ENCODE assay signal across 8 cellular contexts in the genomic region with DNA sequence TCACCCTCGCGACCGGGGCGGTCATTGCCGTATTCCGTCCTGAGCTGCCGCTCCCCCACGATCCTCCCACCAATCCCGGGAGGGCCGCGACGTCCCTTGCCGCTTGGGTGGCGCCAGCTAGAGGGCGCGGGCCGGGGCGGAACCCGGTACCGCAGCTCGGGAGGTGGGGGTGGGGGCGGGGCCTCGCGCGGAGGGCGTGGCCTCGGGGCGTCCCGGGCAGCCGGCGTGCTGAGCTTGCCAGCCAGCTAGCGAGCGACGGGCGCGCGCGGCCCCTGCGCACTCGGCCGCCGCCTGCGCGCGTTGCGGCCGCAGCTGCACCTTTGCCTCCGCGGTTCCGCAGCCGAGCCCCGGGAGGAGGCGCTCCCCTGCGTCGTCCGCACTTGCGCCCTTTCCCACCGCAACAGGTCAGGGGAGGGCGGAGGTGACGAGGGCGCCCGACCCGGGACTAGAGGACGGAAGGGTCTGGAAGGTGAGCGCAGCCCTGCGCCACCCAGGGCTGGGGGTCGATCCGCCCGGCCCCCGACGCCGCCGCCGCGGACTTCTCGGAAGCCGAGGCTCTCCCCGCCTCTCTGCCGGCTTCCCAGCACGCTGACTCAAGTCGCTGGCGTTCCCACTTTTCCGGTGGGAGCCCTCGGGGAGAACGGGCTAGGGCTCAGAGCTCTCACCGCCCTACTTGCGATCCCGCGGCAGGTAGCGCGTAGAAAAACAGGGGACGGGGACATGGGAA. TPM values are rescaled to one million over a fixed set of nuclear protein-coding genes. Genes with fewer than 3 reads are reported as not detected.
DNase-seq lines count a peak whose midpoint lies in the region; ATAC-seq and TF ChIP-seq lines count a peak whose summit lies in the region.

A gene with protein sequence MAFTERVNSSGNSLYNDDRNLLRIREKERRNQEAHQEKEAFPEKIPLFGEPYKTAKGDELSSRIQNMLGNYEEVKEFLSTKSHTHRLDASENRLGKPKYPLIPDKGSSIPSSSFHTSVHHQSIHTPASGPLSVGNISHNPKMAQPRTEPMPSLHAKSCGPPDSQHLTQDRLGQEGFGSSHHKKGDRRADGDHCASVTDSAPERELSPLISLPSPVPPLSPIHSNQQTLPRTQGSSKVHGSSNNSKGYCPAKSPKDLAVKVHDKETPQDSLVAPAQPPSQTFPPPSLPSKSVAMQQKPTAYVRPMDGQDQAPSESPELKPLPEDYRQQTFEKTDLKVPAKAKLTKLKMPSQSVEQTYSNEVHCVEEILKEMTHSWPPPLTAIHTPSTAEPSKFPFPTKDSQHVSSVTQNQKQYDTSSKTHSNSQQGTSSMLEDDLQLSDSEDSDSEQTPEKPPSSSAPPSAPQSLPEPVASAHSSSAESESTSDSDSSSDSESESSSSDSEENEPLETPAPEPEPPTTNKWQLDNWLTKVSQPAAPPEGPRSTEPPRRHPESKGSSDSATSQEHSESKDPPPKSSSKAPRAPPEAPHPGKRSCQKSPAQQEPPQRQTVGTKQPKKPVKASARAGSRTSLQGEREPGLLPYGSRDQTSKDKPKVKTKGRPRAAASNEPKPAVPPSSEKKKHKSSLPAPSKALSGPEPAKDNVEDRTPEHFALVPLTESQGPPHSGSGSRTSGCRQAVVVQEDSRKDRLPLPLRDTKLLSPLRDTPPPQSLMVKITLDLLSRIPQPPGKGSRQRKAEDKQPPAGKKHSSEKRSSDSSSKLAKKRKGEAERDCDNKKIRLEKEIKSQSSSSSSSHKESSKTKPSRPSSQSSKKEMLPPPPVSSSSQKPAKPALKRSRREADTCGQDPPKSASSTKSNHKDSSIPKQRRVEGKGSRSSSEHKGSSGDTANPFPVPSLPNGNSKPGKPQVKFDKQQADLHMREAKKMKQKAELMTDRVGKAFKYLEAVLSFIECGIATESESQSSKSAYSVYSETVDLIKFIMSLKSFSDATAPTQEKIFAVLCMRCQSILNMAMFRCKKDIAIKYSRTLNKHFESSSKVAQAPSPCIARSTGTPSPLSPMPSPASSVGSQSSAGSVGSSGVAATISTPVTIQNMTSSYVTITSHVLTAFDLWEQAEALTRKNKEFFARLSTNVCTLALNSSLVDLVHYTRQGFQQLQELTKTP (plus strand): TSS at position 240 of the 727 bp plus-strand sequence. CDS start 13,523 bp downstream, outside the sequence.

- H3K4me3 ChIP-seq in cardiac muscle cell (peak within 1 kb of the TSS; percentile 83), upper lobe of left lung (peak within 1 kb of the TSS; percentile 72 to 95 (median 91))

- 0 to 1% methylated on average over 12 to 17 of the region's 92 CpGs for WGBS in upper lobe of left lung, 2 donors

- H3K36me3 ChIP-seq in cardiac muscle cell (no peaks in the 10 kb centered on the region), upper lobe of left lung (peaks cover 0 to 6% (median 0%) of the 10 kb centered on the region in 4 donors)

- H3K27me3 ChIP-seq in cardiac muscle cell (no peaks in the 10 kb centered on the region), upper lobe of left lung (no peaks in the 10 kb centered on the region)

- intact Hi-C loops in posterior cingulate gyrus (cut with DNase I) = loop anchor here (2.0 kb wide), 1 partner anchor 72 kb away; no protein-coding TSS in a partner anchor

- peak in 2 of 4 donors; percentile 15 to 34 for TF ChIP-seq EP300 in upper lobe of left lung (IDR thresholded peaks at IDR 0.05)

- peak; percentile 93 to 95 (median 93) for DNase-seq in NCI-H1417 (lab: John Stamatoyannopoulos, UW)
- peak; percentile 79 to 82 for DNase-seq in SW 1271 (lab: John Stamatoyannopoulos, UW)
- DNase-seq in activated naive CD8-positive, alpha-beta T cell treated with anti-CD3 and anti-CD28 coated beads, Interleukin-2, amount 50 U/mL, for 16 hours (ENCODE audit: low read depth, low spot score) = peak; percentile 71
- peak; percentile 95 to 96 for DNase-seq in cardiac muscle cell (ENCODE audit: low read depth in 1 of 2, low spot score in 1 of 2)
- DNase-seq in posterior cingulate gyrus = peak; percentile 80 to 98 (median 88)
- DNase-seq in upper lobe of left lung = peak; percentile 96 to 98

- peak within 1 kb of the TSS; percentile 89 for H3K27ac ChIP-seq in cardiac muscle cell
- H3K27ac ChIP-seq in upper lobe of left lung = peak within 1 kb of the TSS; percentile 93 to 99 (median 97)

- H3K9me3 ChIP-seq in cardiac muscle cell (ENCODE audit: low read depth) = no peaks in the 10 kb centered on the region
- no peaks in the 10 kb centered on the region for H3K9me3 ChIP-seq in upper lobe of left lung

- TF ChIP-seq POLR2A in upper lobe of left lung (IDR thresholded peaks at IDR 0.05) = peak in 3 of 4 donors; percentile 89 to 97 (median 94)

- peak; percentile 6 for TF ChIP-seq CTCF in GM12873 (IDR thresholded peaks at IDR 0.05; ENCODE audit: insufficient read depth, low read depth, low read length, missing control alignments)
- peak; percentile 27 for TF ChIP-seq CTCF in cardiac muscle cell (IDR thresholded peaks at IDR 0.05; ENCODE audit: low read depth, low read length)
- peak; percentile 45 to 78 (median 66) for TF ChIP-seq CTCF in upper lobe of left lung (IDR thresholded peaks at IDR 0.05)

- peaks cover 15% of the 10 kb centered on the region for H3K4me1 ChIP-seq in cardiac muscle cell (ENCODE audit: low read depth)
- H3K4me1 ChIP-seq in upper lobe of left lung = peaks cover 35 to 51% (median 41%) of the 10 kb centered on the region in 4 donors

- ATAC-seq in HG02759 (IDR thresholded peaks at IDR 0.05; ENCODE audit: unreplicated experiment) = peak; percentile 65
- peak; percentile 96 to 98 for ATAC-seq in upper lobe of left lung (ENCODE audit: low FRiP score in 2 of 2)

RNA-seq across cellular contexts. Expression of the gene that starts here (rescaled TPM):
- 31.4 and 45.0 TPM in 2 replicates for total RNA-seq in cardiac muscle cell
- 26.3 and 27.2 TPM in 2 replicates for polyA plus RNA-seq in cardiac muscle cell
- total RNA-seq in upper lobe of left lung = 100 to 1,000 TPM in 1 of 6 donors, 10 to 100 TPM in 5; 45.5 to 124 (median 83.9) TPM

Comparison
In these comparisons a context has a peak if more than half of its experiments do, and no peak if none do; other contexts are left out.
1. Peak in every context shown above with its lines: DNase-seq, ATAC-seq, H3K4me3 ChIP-seq and H3K27ac ChIP-seq.
2. CTCF ChIP-seq: peak in every context shown above with its lines; median percentile 66 in upper lobe of left lung; 27 in cardiac muscle cell; 6 in GM12873.